ENCODE assay signal across 9 cellular contexts in genomic region chr6:39892490-39893129, GRCh38. TPM values are rescaled to one million over a fixed set of nuclear protein-coding genes. Genes with fewer than 3 reads are reported as not detected.
A peak's percentile ranks its signal among the peaks of the same experiment; 100 is the strongest.
DNase-seq lines count a peak whose midpoint lies in the region; ATAC-seq, FAIRE-seq and TF ChIP-seq lines count a peak whose summit lies in the region.
"Had no signal": no experiment of that assay in that cellular context is flagged by ENCODE, and none has a peak within 500 bp of the region (broad histone marks: within the 10 kb centered on the region; RNA-seq: fewer than 3 reads in every experiment).

No MANE protein-coding gene starts in this region.

- no peaks in the 10 kb centered on the region for H3K9me3 ChIP-seq in CD8-positive, alpha-beta memory T cell (ENCODE audit: low read length)

- no peaks in the 10 kb centered on the region for H3K27me3 ChIP-seq in CD8-positive, alpha-beta memory T cell (ENCODE audit: insufficient read depth, low read length, poor library complexity, severe bottlenecking)

- no peak overlapping the region for H3K4me3 Mint-ChIP-seq in stimulated activated naive B cell treated with anti-CD40 and anti-IgM and Interleukin-4, amounts not matched to agents 10 μg/mL and 1 μg/mL and 100 μg/mL, for 72 hours
- H3K4me3 Mint-ChIP-seq in CD8-positive, alpha-beta memory T cell = no peak overlapping the region
- H3K4me3 Mint-ChIP-seq: memory B cell had no signal

- FAIRE-seq in GM12892 (lab: Jason Lieb, UNC) = peak; percentile 79

- TF ChIP-seq POLR2A in GM12892 (IDR thresholded peaks at IDR 0.05; ENCODE audit: low read depth, low read length) = no peak

- H3K36me3 Mint-ChIP-seq in stimulated activated naive B cell treated with anti-CD40 and anti-IgM and Interleukin-4, amounts not matched to agents 10 μg/mL and 1 μg/mL and 100 μg/mL, for 72 hours = no peaks in the 10 kb centered on the region
- H3K36me3 Mint-ChIP-seq in CD8-positive, alpha-beta memory T cell = no peaks in the 10 kb centered on the region
- H3K36me3 Mint-ChIP-seq: memory B cell had no signal

- DNase-seq in AG20443 (ENCODE audit: low spot score) (peak; percentile 90), GM12892 (ENCODE audit: insufficient read length) (peak; percentile 44), NCI-H748 treated with DMSO at 0.1 percent for 48 hours (lab: John Stamatoyannopoulos, UW) (peak; percentile 41), cerebellar cortex (ENCODE audit: low spot score) (peak; percentile 48), kidney glomerular epithelial cell (lab: John Stamatoyannopoulos, UW) (peak; percentile 48)
- peak; percentile 20 for DNase-seq in stimulated activated naive B cell treated with anti-CD40 and anti-IgM and Interleukin-4, amounts not matched to agents 10 μg/mL and 1 μg/mL and 100 μg/mL, for 72 hours
- no peak for DNase-seq in CD8-positive, alpha-beta memory T cell

- no peak overlapping the region for H3K4me3 ChIP-seq in CD8-positive, alpha-beta memory T cell (ENCODE audit: low read length)

- POLR2A ChIA-PET in CD8-positive, alpha-beta memory T cell (lab: Charles Lee) = no interaction called here

- no peaks in the 10 kb centered on the region for H3K36me3 ChIP-seq in CD8-positive, alpha-beta memory T cell (ENCODE audit: insufficient read depth, low read length)

- CTCF ChIA-PET in CD8-positive, alpha-beta memory T cell (lab: Charles Lee) = no interaction called here

- H3K9me3 Mint-ChIP-seq in stimulated activated naive B cell treated with anti-CD40 and anti-IgM and Interleukin-4, amounts not matched to agents 10 μg/mL and 1 μg/mL and 100 μg/mL, for 72 hours = no peaks in the 10 kb centered on the region
- H3K9me3 Mint-ChIP-seq in CD8-positive, alpha-beta memory T cell = peaks cover 0 to 1% (median 0%) of the 10 kb centered on the region in 5 donors

- no peak overlapping the region for H3K27ac ChIP-seq in CD8-positive, alpha-beta memory T cell (ENCODE audit: low read depth, low read length)

- H3K27me3 Mint-ChIP-seq in stimulated activated naive B cell treated with anti-CD40 and anti-IgM and Interleukin-4, amounts not matched to agents 10 μg/mL and 1 μg/mL and 100 μg/mL, for 72 hours = peaks cover 19 to 29% of the 10 kb centered on the region in 2 donors
- peaks cover 0 to 6% of the 10 kb centered on the region in 2 donors for H3K27me3 Mint-ChIP-seq in CD8-positive, alpha-beta memory T cell
- H3K27me3 Mint-ChIP-seq: memory B cell had no signal

- no peak overlapping the region for H3K27ac Mint-ChIP-seq in stimulated activated naive B cell treated with anti-CD40 and anti-IgM and Interleukin-4, amounts not matched to agents 10 μg/mL and 1 μg/mL and 100 μg/mL, for 72 hours
- no peak overlapping the region for H3K27ac Mint-ChIP-seq in CD8-positive, alpha-beta memory T cell
- H3K27ac Mint-ChIP-seq: memory B cell had no signal

- no peaks in the 10 kb centered on the region for H3K4me1 ChIP-seq in CD8-positive, alpha-beta memory T cell (ENCODE audit: insufficient read depth, low read length)

- ATAC-seq in stimulated activated naive B cell treated with anti-CD40 and anti-IgM and Interleukin-4, amounts not matched to agents 10 μg/mL and 1 μg/mL and 100 μg/mL, for 72 hours (replicated peaks) = peak; percentile 77 to 85
- ATAC-seq in GM18873 (IDR thresholded peaks at IDR 0.05; ENCODE audit: low FRiP score, unreplicated experiment) = no peak

- peaks cover 7 to 13% of the 10 kb centered on the region in 2 donors for H3K4me1 Mint-ChIP-seq in stimulated activated naive B cell treated with anti-CD40 and anti-IgM and Interleukin-4, amounts not matched to agents 10 μg/mL and 1 μg/mL and 100 μg/mL, for 72 hours
- H3K4me1 Mint-ChIP-seq in CD8-positive, alpha-beta memory T cell = no peaks in the 10 kb centered on the region
- H3K4me1 Mint-ChIP-seq: memory B cell had no signal

RNA-seq across cellular contexts. Expression of gene MOCS1, which starts 41.7 kb away (rescaled TPM):
- polyA plus RNA-seq in GM12892 (2012; ENCODE audit: missing spikeins) = 0.13 TPM
- under 1 TPM; 0.77 to 0.78 TPM for total RNA-seq in CD8-positive, alpha-beta memory T cell
- polyA plus RNA-seq in CD8-positive, alpha-beta memory T cell = 0.53 TPM

Comparison
In these comparisons a context has a peak if more than half of its experiments do, and no peak if none do; other contexts are left out.
1. DNase-seq: peak in AG20443 (single experiment), GM12892 (single experiment), NCI-H748 treated with DMSO at 0.1 percent for 48 hours (single experiment), cerebellar cortex (single experiment), kidney glomerular epithelial cell (single experiment) and stimulated activated naive B cell treated with anti-CD40 and anti-IgM and Interleukin-4, amounts not matched to agents 10 μg/mL and 1 μg/mL and 100 μg/mL, for 72 hours (single experiment); none in CD8-positive, alpha-beta memory T cell (0 of 5).